ENCODE assay signal across 37 cellular contexts in the genomic region with DNA sequence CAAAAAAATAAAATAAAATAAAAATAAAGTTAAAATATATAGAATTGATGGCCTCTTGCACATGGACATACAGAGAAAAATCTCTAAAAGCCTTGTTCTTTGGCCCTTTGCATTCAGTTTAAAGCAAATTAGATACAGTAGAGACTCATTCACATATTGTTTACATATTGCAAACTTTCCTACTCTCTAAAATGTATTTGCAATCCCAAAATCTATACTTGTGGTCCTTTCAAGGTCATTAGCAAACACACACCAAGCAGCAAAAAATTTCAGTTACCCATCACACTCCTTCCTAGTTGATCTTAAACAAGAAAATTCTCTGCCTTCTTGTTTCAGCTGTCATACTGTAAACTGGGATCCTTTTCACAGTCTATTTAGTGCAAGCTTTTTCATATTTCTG.
"Had no signal": no experiment of that assay in that cellular context is flagged by ENCODE, and none has a peak within 500 bp of the region (broad histone marks: within the 10 kb centered on the region; RNA-seq: fewer than 3 reads in every experiment).

No MANE protein-coding gene starts in this region.

- H3K27me3 ChIP-seq: ascending aorta, cardiac muscle cell had no signal

- DNase-seq: activated B cell treated with CpG ODN at 0.5 μM for 24 hours; activated CD4-positive, alpha-beta memory T cell treated with anti-CD3 and anti-CD28 coated beads, Interleukin-2, amount 10 ng/mL, durations not matched to agents 7 days and 5 days; activated CD4-positive, alpha-beta T cell treated with anti-CD3 and anti-CD28 coated beads for 4 hours; activated CD4-positive, alpha-beta T cell treated with anti-CD3 and anti-CD28 coated beads, Interleukin-2, amount 10 ng/mL, durations not matched to agents 24 days and 14 days; activated CD4-positive, alpha-beta T cell treated with anti-CD3 and anti-CD28 coated beads, Interleukin-2, amount 50 U/mL, for 48 hours; activated CD4-positive, CD25-positive, alpha-beta regulatory T cell treated with anti-CD3 and anti-CD28 coated beads, Interleukin-2, amount 50 U/mL, for 72 hours; activated CD8-positive, alpha-beta memory T cell treated with anti-CD3 and anti-CD28 coated beads for 24 hours; activated CD8-positive, alpha-beta memory T cell treated with anti-CD3 and anti-CD28 coated beads, Interleukin-2, amount 10 ng/mL, durations not matched to agents 7 days and 5 days; activated CD8-positive, alpha-beta memory T cell treated with anti-CD3 and anti-CD28 coated beads, Interleukin-2, amount 50 U/mL, for 48 hours; activated CD8-positive, alpha-beta T cell treated with anti-CD3 and anti-CD28 coated beads, Interleukin-2, amount 10 ng/mL, durations not matched to agents 7 days and 5 days; activated effector memory CD4-positive, alpha-beta T cell treated with Interleukin-2 at 50 U/mL for 16 hours; activated gamma-delta T cell; activated naive CD4-positive, alpha-beta T cell treated with anti-CD3 and anti-CD28 coated beads, Interleukin-2, amount 10 ng/mL, durations not matched to agents 7 days and 5 days; activated naive CD4-positive, alpha-beta T cell treated with Interleukin-2 at 50 U/mL for 16 hours; activated naive CD8-positive, alpha-beta T cell treated with anti-CD3 and anti-CD28 coated beads, Interleukin-2, amount 10 ng/mL, durations not matched to agents 7 days and 5 days; activated naive CD8-positive, alpha-beta T cell treated with anti-CD3 and anti-CD28 coated beads, Interleukin-2, amount 50 U/mL, for 24 hours; activated T-cell treated with anti-CD3 and anti-CD28 coated beads, Interleukin-2, amount 50 U/mL, for 24 hours; activated T-cell treated with anti-CD3 and anti-CD28 coated beads, Interleukin-2, amount 50 U/mL, for 48 hours; amygdala; anterior cingulate cortex; caudate nucleus; cerebellar nuclear complex; T-helper 1 cell; T-helper 2 cell; T-helper 9 cell had no signal

- ATAC-seq: activated CD8-positive, alpha-beta memory T cell treated with anti-CD3 and anti-CD28 coated beads, Interleukin-2, amount 10 ng/mL, durations not matched to agents 7 days and 5 days; activated CD8-positive, alpha-beta T cell treated with anti-CD3 and anti-CD28 coated beads, Interleukin-2, amount 10 ng/mL, durations not matched to agents 7 days and 5 days; activated naive CD8-positive, alpha-beta T cell treated with anti-CD3 and anti-CD28 coated beads, Interleukin-2, amount 50 U/mL, for 24 hours had no signal

- H3K4me3 Mint-ChIP-seq: activated B cell treated with CpG ODN at 0.5 μM for 24 hours; activated CD4-positive, alpha-beta memory T cell treated with anti-CD3 and anti-CD28 coated beads, Interleukin-2, amount 10 ng/mL, durations not matched to agents 7 days and 5 days; activated CD4-positive, alpha-beta T cell treated with anti-CD3 and anti-CD28 coated beads, Interleukin-2, amount 10 ng/mL, durations not matched to agents 24 days and 14 days; activated CD8-positive, alpha-beta memory T cell treated with anti-CD3 and anti-CD28 coated beads, Interleukin-2, amount 10 ng/mL, durations not matched to agents 7 days and 5 days; activated CD8-positive, alpha-beta T cell treated with anti-CD3 and anti-CD28 coated beads, Interleukin-2, amount 10 ng/mL, durations not matched to agents 7 days and 5 days; activated naive CD4-positive, alpha-beta T cell treated with anti-CD3 and anti-CD28 coated beads, Interleukin-2, amount 10 ng/mL, durations not matched to agents 7 days and 5 days; activated naive CD4-positive, alpha-beta T cell treated with anti-CD3 and anti-CD28 coated beads, Interleukin-2, amount 50 U/mL, for 24 hours; activated naive CD8-positive, alpha-beta T cell; activated naive CD8-positive, alpha-beta T cell treated with anti-CD3 and anti-CD28 coated beads, Interleukin-2, amount 10 ng/mL, durations not matched to agents 7 days and 5 days; activated naive CD8-positive, alpha-beta T cell treated with anti-CD3 and anti-CD28 coated beads, Interleukin-2, amount 50 U/mL, for 24 hours; activated T-cell treated with anti-CD3 and anti-CD28 coated beads, Interleukin-2, amount 50 U/mL, for 24 hours; brain; central memory CD8-positive, alpha-beta T cell; T-helper 1 cell treated with Interleukin-12 subunit alpha and Interleukin-12 subunit beta and Interleukin-4 antibody, amounts not matched to agents 30 μg/mL and 1 μg/mL, for 36 hours; T-helper 2 cell treated with Interferon-gamma antibody and Interleukin-4, amounts not matched to agents 5 μg/mL and 100 μg/mL, for 36 hours had no signal

- H3K27ac ChIP-seq: ascending aorta, cardiac muscle cell, VCaP had no signal

- H3K4me3 ChIP-seq: ascending aorta, cardiac muscle cell had no signal

- H3K27ac Mint-ChIP-seq: activated B cell treated with CpG ODN at 0.5 μM for 24 hours; activated CD4-positive, alpha-beta memory T cell treated with anti-CD3 and anti-CD28 coated beads, Interleukin-2, amount 10 ng/mL, durations not matched to agents 7 days and 5 days; activated CD4-positive, alpha-beta T cell treated with anti-CD3 and anti-CD28 coated beads, Interleukin-2, amount 10 ng/mL, durations not matched to agents 24 days and 14 days; activated CD8-positive, alpha-beta memory T cell treated with anti-CD3 and anti-CD28 coated beads, Interleukin-2, amount 10 ng/mL, durations not matched to agents 7 days and 5 days; activated CD8-positive, alpha-beta T cell treated with anti-CD3 and anti-CD28 coated beads, Interleukin-2, amount 10 ng/mL, durations not matched to agents 7 days and 5 days; activated naive CD4-positive, alpha-beta T cell treated with anti-CD3 and anti-CD28 coated beads, Interleukin-2, amount 10 ng/mL, durations not matched to agents 7 days and 5 days; activated naive CD4-positive, alpha-beta T cell treated with anti-CD3 and anti-CD28 coated beads, Interleukin-2, amount 50 U/mL, for 24 hours; activated naive CD8-positive, alpha-beta T cell; activated naive CD8-positive, alpha-beta T cell treated with anti-CD3 and anti-CD28 coated beads, Interleukin-2, amount 10 ng/mL, durations not matched to agents 7 days and 5 days; activated naive CD8-positive, alpha-beta T cell treated with anti-CD3 and anti-CD28 coated beads, Interleukin-2, amount 50 U/mL, for 24 hours; activated T-cell treated with anti-CD3 and anti-CD28 coated beads, Interleukin-2, amount 50 U/mL, for 24 hours; activated T-helper 2 cell treated with anti-CD3 and anti-CD28 coated beads, Interferon-gamma antibody, Interleukin-2, Interleukin-4, amounts not matched to agents 10 μg/mL and 5 μg/mL and 100 μg/mL, durations not matched to agents 14 hours and 24 hours and 36 hours; brain; T-helper 1 cell treated with Interleukin-12 subunit alpha and Interleukin-12 subunit beta and Interleukin-4 antibody, amounts not matched to agents 30 μg/mL and 1 μg/mL, for 36 hours; T-helper 2 cell treated with Interferon-gamma antibody and Interleukin-4, amounts not matched to agents 5 μg/mL and 100 μg/mL, for 36 hours had no signal

- H3K9me3 ChIP-seq: ascending aorta had no signal

- FAIRE-seq: bronchial epithelial cell, TTC549 had no signal

- H3K36me3 ChIP-seq: ascending aorta, cardiac muscle cell had no signal

- H3K4me1 Mint-ChIP-seq: activated B cell treated with CpG ODN at 0.5 μM for 24 hours; activated naive CD4-positive, alpha-beta T cell treated with anti-CD3 and anti-CD28 coated beads, Interleukin-2, amount 50 U/mL, for 24 hours; central memory CD8-positive, alpha-beta T cell had no signal

- H3K9me3 Mint-ChIP-seq: activated CD4-positive, alpha-beta memory T cell treated with anti-CD3 and anti-CD28 coated beads, Interleukin-2, amount 10 ng/mL, durations not matched to agents 7 days and 5 days; activated T-helper 2 cell treated with anti-CD3 and anti-CD28 coated beads, Interferon-gamma antibody, Interleukin-2, Interleukin-4, amounts not matched to agents 10 μg/mL and 5 μg/mL and 100 μg/mL, durations not matched to agents 14 hours and 24 hours and 36 hours; central memory CD8-positive, alpha-beta T cell had no signal

- H3K27me3 Mint-ChIP-seq: activated naive CD4-positive, alpha-beta T cell treated with anti-CD3 and anti-CD28 coated beads, Interleukin-2, amount 10 ng/mL, durations not matched to agents 7 days and 5 days; brain had no signal

- H3K36me3 Mint-ChIP-seq: activated naive CD4-positive, alpha-beta T cell treated with anti-CD3 and anti-CD28 coated beads, Interleukin-2, amount 50 U/mL, for 24 hours; activated naive CD8-positive, alpha-beta T cell; activated naive CD8-positive, alpha-beta T cell treated with anti-CD3 and anti-CD28 coated beads, Interleukin-2, amount 10 ng/mL, durations not matched to agents 7 days and 5 days; brain had no signal
